1 cellular context compared by ENCODE assay signal in the genomic region with DNA sequence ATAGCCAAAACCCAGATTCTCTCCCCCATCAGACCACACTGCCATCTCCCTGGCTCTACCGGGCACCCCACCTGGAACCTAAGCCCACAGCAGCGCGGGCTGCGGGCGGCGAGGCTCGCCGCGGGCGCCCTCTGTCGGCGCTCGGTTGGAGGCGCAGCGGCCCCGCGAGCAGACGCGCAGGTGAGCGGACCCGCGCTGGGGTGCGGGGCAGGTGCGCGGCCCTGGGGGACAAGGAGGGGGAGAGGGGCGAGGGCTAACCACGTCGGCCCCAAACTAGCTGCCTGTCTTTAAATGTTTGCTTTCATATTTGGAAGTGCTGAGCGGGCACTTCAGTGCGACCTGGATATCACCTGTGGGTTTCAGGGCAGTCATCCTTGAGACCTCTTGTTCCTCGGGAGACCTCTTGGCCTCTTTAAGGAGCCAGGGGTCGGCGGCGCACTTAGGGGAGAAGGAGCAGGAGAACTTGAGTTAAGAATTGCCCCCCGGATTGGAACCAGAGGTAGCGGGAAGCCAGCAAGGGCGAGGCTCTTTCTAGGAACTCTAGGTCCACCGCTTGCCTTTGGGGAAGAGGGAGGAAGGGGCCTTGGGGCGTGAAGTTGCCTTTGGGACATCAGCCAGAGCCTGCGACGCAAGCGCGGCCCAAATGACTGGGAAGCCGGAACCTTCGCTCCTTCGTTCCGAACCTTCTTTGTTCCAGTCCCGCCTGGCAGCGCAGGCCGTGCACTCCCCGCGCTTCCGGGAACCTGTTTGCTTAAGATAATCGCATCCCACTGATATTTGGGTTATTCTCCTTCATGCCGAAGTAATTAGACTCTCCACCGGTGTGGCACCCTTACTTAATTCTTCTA.
TF ChIP-seq lines count a peak whose summit lies in the region.

No MANE protein-coding gene starts in this region.

TF ChIP-seq in A549, 52 proteins besides CTCF, POLR2A, EP300 and RAD21 (continued from another document):
- TF ChIP-seq, protein P1, sequence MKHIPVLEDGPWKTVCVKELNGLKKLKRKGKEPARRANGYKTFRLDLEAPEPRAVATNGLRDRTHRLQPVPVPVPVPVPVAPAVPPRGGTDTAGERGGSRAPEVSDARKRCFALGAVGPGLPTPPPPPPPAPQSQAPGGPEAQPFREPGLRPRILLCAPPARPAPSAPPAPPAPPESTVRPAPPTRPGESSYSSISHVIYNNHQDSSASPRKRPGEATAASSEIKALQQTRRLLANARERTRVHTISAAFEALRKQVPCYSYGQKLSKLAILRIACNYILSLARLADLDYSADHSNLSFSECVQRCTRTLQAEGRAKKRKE (CRISPR knock-in tag; IDR thresholded peaks at IDR 0.05; ENCODE audit: low read depth) = no peak
- no peak for TF ChIP-seq JUN (IDR thresholded peaks at IDR 0.05)
- TF ChIP-seq, protein P2, sequence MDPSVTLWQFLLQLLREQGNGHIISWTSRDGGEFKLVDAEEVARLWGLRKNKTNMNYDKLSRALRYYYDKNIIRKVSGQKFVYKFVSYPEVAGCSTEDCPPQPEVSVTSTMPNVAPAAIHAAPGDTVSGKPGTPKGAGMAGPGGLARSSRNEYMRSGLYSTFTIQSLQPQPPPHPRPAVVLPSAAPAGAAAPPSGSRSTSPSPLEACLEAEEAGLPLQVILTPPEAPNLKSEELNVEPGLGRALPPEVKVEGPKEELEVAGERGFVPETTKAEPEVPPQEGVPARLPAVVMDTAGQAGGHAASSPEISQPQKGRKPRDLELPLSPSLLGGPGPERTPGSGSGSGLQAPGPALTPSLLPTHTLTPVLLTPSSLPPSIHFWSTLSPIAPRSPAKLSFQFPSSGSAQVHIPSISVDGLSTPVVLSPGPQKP (IDR thresholded peaks at IDR 0.05; ENCODE audit: low read depth, low read length) = no peak
- no peak for TF ChIP-seq HEYL (CRISPR knock-in tag; IDR thresholded peaks at IDR 0.05)
- TF ChIP-seq HOXB5 (CRISPR knock-in tag; IDR thresholded peaks at IDR 0.05) = no peak
- no peak for TF ChIP-seq EHF (CRISPR knock-in tag; IDR thresholded peaks at IDR 0.05)
- no peak for TF ChIP-seq CEBPB (IDR thresholded peaks at IDR 0.05)
- TF ChIP-seq, protein P3, sequence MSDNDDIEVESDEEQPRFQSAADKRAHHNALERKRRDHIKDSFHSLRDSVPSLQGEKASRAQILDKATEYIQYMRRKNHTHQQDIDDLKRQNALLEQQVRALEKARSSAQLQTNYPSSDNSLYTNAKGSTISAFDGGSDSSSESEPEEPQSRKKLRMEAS (IDR thresholded peaks at IDR 0.05) = no peak
